ENCODE assay signal across 8 cellular contexts in genomic region chr3:143849854-143850549, GRCh38. TPM values are rescaled to one million over a fixed set of nuclear protein-coding genes. Genes with fewer than 3 reads are reported as not detected.
A peak's percentile ranks its signal among the peaks of the same experiment; 100 is the strongest.
DNase-seq lines count a peak whose midpoint lies in the region; ATAC-seq and TF ChIP-seq lines count a peak whose summit lies in the region.

No MANE protein-coding gene starts in this region.

- no peak overlapping the region for H3K14ac ChIP-seq in IMR-90 (replicated peaks; ENCODE audit: low read depth, low read length)

- H3K4ac ChIP-seq in IMR-90 (ENCODE audit: low read depth, low read length): no peak overlapping the region

- DNase-seq in AG08396 (ENCODE audit: low spot score): peak; percentile 48
- peak; percentile 90 for DNase-seq in IMR-90
- peak; percentile 93 for DNase-seq in fibroblast of mammary gland (ENCODE audit: low read depth)
- no peak for DNase-seq in NCI-H2107 treated with DMSO at 0.1 percent for 48 hours (lab: John Stamatoyannopoulos, UW; ENCODE audit: unreplicated experiment)
- no peak for DNase-seq in HAP-1 (ENCODE audit: low spot score in 2 of 2)
- DNase-seq in G401 (ENCODE audit: low spot score): no peak

- TF ChIP-seq POLR2A in IMR-90 (IDR thresholded peaks at IDR 0.05; ENCODE audit: low read depth, low read length): no peak

- H3K9me1 ChIP-seq in IMR-90 (ENCODE audit: insufficient read depth, low read length): no peaks in the 10 kb centered on the region

- no peak overlapping the region for H4K91ac ChIP-seq in IMR-90 (ENCODE audit: insufficient read depth, low read depth, low read length)

- H3K27ac ChIP-seq in IMR-90 (ENCODE audit: insufficient read depth, low read length): no peak overlapping the region

- no peak overlapping the region for H4K5ac ChIP-seq in IMR-90 (ENCODE audit: low read depth, low read length)

- H2AFZ ChIP-seq in IMR-90 (replicated peaks; ENCODE audit: low read length, poor library complexity): no peak overlapping the region

- ATAC-seq in GM19463 (IDR thresholded peaks at IDR 0.05; ENCODE audit: unreplicated experiment) (peak; percentile 41), IMR-90 (ENCODE audit: low read depth) (peak; percentile 75), HG02970 (IDR thresholded peaks at IDR 0.05; ENCODE audit: low FRiP score, unreplicated experiment) (no peak)

- WGBS in IMR-90 (ENCODE audit: extremely low coverage in 2 of 2, insufficient read length in 1 of 2), 2 experiments: no CpG with 5 or more reads among the region's 4 CpGs

- no peak overlapping the region for H2BK120ac ChIP-seq in IMR-90 (ENCODE audit: low read depth, low read length)

- TF ChIP-seq CTCF in IMR-90 (conservative IDR thresholded peaks at IDR 0.05; ENCODE audit: low read depth, low read length) (no peak), fibroblast of mammary gland (conservative IDR thresholded peaks at IDR 0.05; ENCODE audit: control insufficient read depth, insufficient read depth, low read depth, low read length) (no peak)

- H3K27me3 ChIP-seq in IMR-90 (ENCODE audit: control insufficient read depth, insufficient read depth, low read length): no peaks in the 10 kb centered on the region
- no peaks in the 10 kb centered on the region for H3K27me3 ChIP-seq in HAP-1 (ENCODE audit: low read depth)

- H3K18ac ChIP-seq in IMR-90 (ENCODE audit: low read depth, low read length): no peak overlapping the region

- H3K79me1 ChIP-seq in IMR-90 (ENCODE audit: low read depth in 1 of 2, low read length in 2 of 2): no peaks in the 10 kb centered on the region

- no peak overlapping the region for H3K56ac ChIP-seq in IMR-90 (ENCODE audit: extremely low read depth, insufficient read depth, low read length)

- H3K9me3 ChIP-seq in IMR-90 (ENCODE audit: control insufficient read depth, insufficient read depth, low read length): no peaks in the 10 kb centered on the region
- no peaks in the 10 kb centered on the region for H3K9me3 ChIP-seq in HAP-1

- no peak overlapping the region for H2AK5ac ChIP-seq in IMR-90 (ENCODE audit: low read depth, low read length)

- BruUV-seq in IMR-90 (replicated peaks; lab: Mats Ljungman, UMichigan): no TSS peak

- no peak overlapping the region for H3K9ac ChIP-seq in IMR-90 (ENCODE audit: low read depth, low read length)

- dilution Hi-C loops in IMR-90 (cut with HindIII; ENCODE audit: low sequenced_read_pairs, unreplicated experiment): no loop called here

- H3K4me1 ChIP-seq in IMR-90 (ENCODE audit: control insufficient read depth, insufficient read depth, low read length) (peaks cover 4% of the 10 kb centered on the region; the same call in 1 of the 2 replicates), HAP-1 (peaks cover 9% of the 10 kb centered on the region)

- H2BK5ac ChIP-seq in IMR-90 (ENCODE audit: low read depth, low read length, poor library complexity, severe bottlenecking): no peak overlapping the region

- H3K36me3 ChIP-seq in IMR-90 (ENCODE audit: control insufficient read depth, insufficient read depth, low read length): no peaks in the 10 kb centered on the region
- H3K36me3 ChIP-seq in HAP-1 (replicated peaks): no peaks in the 10 kb centered on the region

- CTCF ChIA-PET in IMR-90 (lab: Yijun Ruan, JAX): interaction anchor here (0.6 to 0.7 kb wide), 2 partner anchors 11 to 604 kb away, joined by 3 read pairs; no protein-coding TSS in a partner anchor

- H3K4me2 ChIP-seq in IMR-90 (ENCODE audit: low read depth, low read length): peak overlapping the region; percentile 36

- TF ChIP-seq RAD21 in IMR-90 (IDR thresholded peaks at IDR 0.05; ENCODE audit: low read length): no peak

- POLR2A ChIA-PET in IMR-90 (lab: Charles Lee; ENCODE audit: unreplicated experiment): no interaction called here

- no peak overlapping the region for H3K23ac ChIP-seq in IMR-90 (ENCODE audit: low read depth, low read length)

- H2BK20ac ChIP-seq in IMR-90 (ENCODE audit: low read depth, low read length): no peak overlapping the region

- H4K20me1 ChIP-seq in IMR-90 (ENCODE audit: insufficient read depth, low read length): no peaks in the 10 kb centered on the region

- in situ Hi-C loops in IMR-90 (cut with MboI; ENCODE audit: low sequenced_read_pairs) (no loop called here), HAP-1 (cut with MboI; ENCODE audit: low sequenced_read_pairs) (no loop called here), G401 (cut with HindIII; ENCODE audit: low sequenced_read_pairs) (no loop called here)

- no peak overlapping the region for H4K8ac ChIP-seq in IMR-90 (ENCODE audit: low read depth in 2 of 2, low read length in 2 of 2)

- no peak overlapping the region for H2AK9ac ChIP-seq in IMR-90 (replicated peaks; ENCODE audit: low read depth, low read length, poor library complexity)

- H3K4me3 ChIP-seq in IMR-90 (ENCODE audit: insufficient read depth, low read depth, low read length) (no peak overlapping the region), fibroblast of mammary gland (ENCODE audit: control insufficient read depth, low read depth, low read length) (no peak overlapping the region), HAP-1 (no peak overlapping the region)

- no peak overlapping the region for H2BK15ac ChIP-seq in IMR-90 (ENCODE audit: low read depth, low read length)

- intact Hi-C loops in IMR-90 (cut with micrococcal nuclease): loop anchor here (2.0 kb wide), 2 partner anchors 19 to 73 kb away; no protein-coding TSS in a partner anchor

TF ChIP-seq in IMR-90, 13 proteins besides CTCF, POLR2A, EP300 and RAD21:
- no peak for TF ChIP-seq CHD1 (IDR thresholded peaks at IDR 0.05; ENCODE audit: low read depth, low read length)
- TF ChIP-seq MXI1 (IDR thresholded peaks at IDR 0.05; ENCODE audit: borderline replicate concordance, low read depth, low read length): no peak
- TF ChIP-seq BHLHE40 (IDR thresholded peaks at IDR 0.05; ENCODE audit: low read depth, low read length): no peak
- peak; percentile 60 for TF ChIP-seq CEBPB (IDR thresholded peaks at IDR 0.05; ENCODE audit: low read depth, low read length)
- TF ChIP-seq MAFK (IDR thresholded peaks at IDR 0.05; ENCODE audit: low read depth, low read length): peak; percentile 69; the same call in 1 of the 2 replicates

RNA-seq across cellular contexts. Expression of gene SLC9A9, which starts 1.7 kb away (rescaled TPM):
- total RNA-seq in IMR-90 (2012; rRNA removed): 2.3 and 4.2 TPM in 2 replicates
- polyA plus RNA-seq in IMR-90 (2012; rRNA removed): 1.1 and 1.4 TPM in 2 replicates
- polyA plus RNA-seq in IMR-90 (2012; cell fraction: cytosol; rRNA removed): 0.64 and 0.94 TPM in 2 replicates
- polyA plus RNA-seq in IMR-90 (2012; cell fraction: nucleus; rRNA removed; ENCODE audit: low replicate concordance): 0.46 and 1.2 TPM in 2 replicates
- total RNA-seq in G401 (2014; rRNA removed; shearing (Covaris generic)): not detected in 2 replicates

Comparison
In these comparisons a context has a peak if more than half of its experiments do, and no peak if none do; other contexts are left out.
1. DNase-seq: peak in AG08396 (single experiment), IMR-90 (single experiment) and fibroblast of mammary gland (single experiment); none in NCI-H2107 treated with DMSO at 0.1 percent for 48 hours (single experiment), HAP-1 (0 of 2) and G401 (single experiment).